2 cellular contexts compared by ENCODE assay signal in the genomic region with DNA sequence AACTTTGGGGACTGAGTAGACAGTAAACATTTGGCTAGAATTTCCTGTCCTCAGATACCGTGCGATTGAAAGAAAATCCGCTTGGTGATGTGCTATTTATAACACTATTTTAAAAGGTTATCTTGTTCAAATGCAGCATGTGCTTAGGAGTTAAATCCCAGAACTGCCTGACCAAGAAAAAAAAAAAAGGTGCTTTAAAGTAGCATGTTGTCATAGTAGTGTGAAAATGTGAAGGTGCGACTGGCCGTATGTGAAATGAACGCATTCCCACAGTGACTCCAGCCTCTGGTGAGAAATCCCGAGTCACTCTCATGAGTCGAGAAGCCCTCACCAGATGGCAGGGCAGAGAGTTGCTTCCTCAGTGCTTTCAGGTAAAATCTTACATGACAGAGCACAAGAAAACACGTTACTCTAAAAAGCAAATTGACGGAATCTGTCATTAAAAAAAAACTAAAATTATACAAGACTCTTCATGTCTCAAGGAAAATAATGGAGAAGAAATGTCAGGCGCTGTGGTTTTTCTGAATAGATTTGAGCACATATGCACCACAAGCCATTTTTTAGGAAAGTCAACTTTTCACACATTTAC.
TF ChIP-seq lines count a peak whose summit lies in the region.

No MANE protein-coding gene starts in this region.

TF ChIP-seq in IMR-90, 13 proteins besides CTCF, POLR2A, EP300 and RAD21:
- TF ChIP-seq MXI1 (IDR thresholded peaks at IDR 0.05; ENCODE audit: borderline replicate concordance, low read depth, low read length) = no peak
- TF ChIP-seq NFE2L2 (IDR thresholded peaks at IDR 0.05; ENCODE audit: low read depth, low read length) = peak; percentile 23; the same call in 1 of the 2 replicates

TF ChIP-seq in GM12878, 131 proteins besides CTCF, POLR2A, EP300 and RAD21:
- no peak for TF ChIP-seq BACH1 (IDR thresholded peaks at IDR 0.05; ENCODE audit: borderline replicate concordance)
- TF ChIP-seq NR2C2 (IDR thresholded peaks at IDR 0.05; ENCODE audit: borderline replicate concordance, control insufficient read depth, insufficient read length, low read depth) = no peak
- TF ChIP-seq EED (IDR thresholded peaks at IDR 0.05; ENCODE audit: low read depth) = peak; percentile 14; the same call in 1 of the 2 replicates
